Comparison of ENCODE assay signal across 24 cellular contexts in the genomic region with DNA sequence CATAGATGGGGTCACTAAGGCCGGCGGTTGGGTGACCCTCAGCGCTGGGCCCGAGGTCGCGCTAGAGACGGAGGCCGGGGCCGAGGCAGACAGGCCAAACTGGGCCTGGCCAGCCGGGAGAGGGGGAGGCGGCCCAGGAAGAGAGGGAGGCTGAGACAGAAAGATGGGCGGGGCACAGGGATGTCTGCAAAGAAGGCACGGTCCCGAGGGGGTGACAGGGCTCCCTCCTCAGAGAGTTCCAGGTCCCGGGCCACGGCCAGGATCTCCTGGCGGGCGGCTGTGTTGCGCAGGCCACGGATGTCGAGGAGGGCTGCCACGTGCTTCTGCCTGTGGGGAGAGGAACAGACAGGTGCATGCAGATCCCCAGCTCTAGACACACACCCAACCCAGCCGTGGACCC. TPM values are rescaled to one million over a fixed set of nuclear protein-coding genes. Genes with fewer than 3 reads are reported as not detected.
A peak's percentile ranks its signal among the peaks of the same experiment; 100 is the strongest.
DNase-seq lines count a peak whose midpoint lies in the region; ATAC-seq, FAIRE-seq and TF ChIP-seq lines count a peak whose summit lies in the region.
"Had no signal": no experiment of that assay in that cellular context is flagged by ENCODE, and none has a peak within 500 bp of the region (broad histone marks: within the 10 kb centered on the region; RNA-seq: fewer than 3 reads in every experiment).

No MANE protein-coding gene starts in this region.

- H3K4me3 ChIP-seq in left ventricle myocardium inferior (no peak overlapping the region), kidney (ENCODE audit: low read length in 2 of 2) (no peak overlapping the region), gastrocnemius medialis (no peak overlapping the region), uterus (no peak overlapping the region)
- H3K4me3 ChIP-seq: BLaER1 treated with 17β-estradiol and CSF1 and Interleukin-3, amounts not matched to agents 10 nM and 100 nM; GM12878 had no signal

- DNase-seq in left ventricle myocardium inferior (no peak), left cardiac atrium (no peak), kidney (peak; percentile 62), gastrocnemius medialis (no peak), uterus (no peak), T-cell (no peak)
- DNase-seq in activated CD4-positive, CD25-positive, alpha-beta regulatory T cell treated with anti-CD3 and anti-CD28 coated beads, Interleukin-2, amount 50 U/mL, for 72 hours, result no peak
- DNase-seq: Calu3; CD8-positive, alpha-beta T cell; EL; KBM-7; NCI-H1105 treated with DMSO at 0.1 percent for 48 hours; NCI-H1694; NCI-H748 treated with DMSO at 0.1 percent for 48 hours; NK-92 treated with Interleukin-12 subunit alpha and Interleukin-12 subunit beta, amount 100 ng/mL, for 24 hours; SHP77 treated with DMSO at 0.1 percent for 48 hours had no signal

- H3K27me3 Mint-ChIP-seq in T-cell, result peaks cover 33 to 35% of the 10 kb centered on the region in 2 donors

- no peak for TF ChIP-seq CTCF in left ventricle myocardium inferior (IDR thresholded peaks at IDR 0.05; ENCODE audit: borderline replicate concordance)
- TF ChIP-seq CTCF in kidney (IDR thresholded peaks at IDR 0.05; ENCODE audit: borderline replicate concordance, extremely low read depth, insufficient read depth), result no peak
- TF ChIP-seq CTCF in gastrocnemius medialis (IDR thresholded peaks at IDR 0.05 in 4 of 5, conservative IDR thresholded peaks at IDR 0.05 in 1 of 5), result no peak
- no peak for TF ChIP-seq CTCF in uterus (IDR thresholded peaks at IDR 0.05)

- ATAC-seq in left cardiac atrium (no peak), gastrocnemius medialis (no peak), GM19467 (IDR thresholded peaks at IDR 0.05; ENCODE audit: unreplicated experiment) (no peak), T-cell (replicated peaks in 1 of 4) (no peak)
- ATAC-seq: CD8-positive, alpha-beta T cell; GM12878 had no signal

- no peak for FAIRE-seq in kidney (lab: Jason Lieb, UNC)
- FAIRE-seq: GM12878, GM19239, RCC 7860 had no signal

- peaks cover 0 to 5% (median 5%) of the 10 kb centered on the region in 3 donors for H3K4me1 Mint-ChIP-seq in T-cell

- peak overlapping the region; percentile 77 for H3K27ac ChIP-seq in left ventricle myocardium inferior (replicated peaks)
- H3K27ac ChIP-seq in kidney (ENCODE audit: low read depth in 2 of 2, low read length in 2 of 2), result peak overlapping the region; percentile 32 to 63
- peak overlapping the region in 3 of 4 donors; percentile 54 to 64 (median 58) for H3K27ac ChIP-seq in gastrocnemius medialis
- peak overlapping the region; percentile 30 to 55 for H3K27ac ChIP-seq in uterus
- H3K27ac ChIP-seq: BLaER1 treated with 17β-estradiol and CSF1 and Interleukin-3, amounts not matched to agents 10 nM and 100 nM had no signal

- no peaks in the 10 kb centered on the region for H3K9me3 Mint-ChIP-seq in T-cell
- H3K9me3 Mint-ChIP-seq: CD8-positive, alpha-beta T cell had no signal

- H3K9me3 ChIP-seq in left ventricle myocardium inferior (replicated peaks) (no peaks in the 10 kb centered on the region), kidney (ENCODE audit: control insufficient read depth in 1 of 2, low read length in 2 of 2) (no peaks in the 10 kb centered on the region), gastrocnemius medialis (no peaks in the 10 kb centered on the region), uterus (no peaks in the 10 kb centered on the region)
- H3K9me3 ChIP-seq: BLaER1 treated with 17β-estradiol and CSF1 and Interleukin-3, amounts not matched to agents 10 nM and 100 nM had no signal

- H3K36me3 ChIP-seq in left ventricle myocardium inferior (no peaks in the 10 kb centered on the region), kidney (ENCODE audit: control insufficient read depth in 1 of 2, insufficient read depth in 2 of 2, low read length in 2 of 2) (no peaks in the 10 kb centered on the region), gastrocnemius medialis (no peaks in the 10 kb centered on the region), uterus (no peaks in the 10 kb centered on the region)
- H3K36me3 ChIP-seq: BLaER1 treated with 17β-estradiol and CSF1 and Interleukin-3, amounts not matched to agents 10 nM and 100 nM had no signal

- no peaks in the 10 kb centered on the region for H3K36me3 Mint-ChIP-seq in T-cell
- H3K36me3 Mint-ChIP-seq: CD8-positive, alpha-beta T cell had no signal

- H3K27me3 ChIP-seq in left ventricle myocardium inferior (ENCODE audit: low read depth) (peaks cover 72% of the 10 kb centered on the region), gastrocnemius medialis (peaks cover 13 to 30% (median 30%) of the 10 kb centered on the region in 3 donors), uterus (peaks cover 8 to 14% of the 10 kb centered on the region in 2 donors)

- intact Hi-C loops in left ventricle myocardium inferior (cut with micrococcal nuclease) (no loop called here), left cardiac atrium (cut with DNase I) (no loop called here), kidney (cut with DNase I) (no loop called here), gastrocnemius medialis (cut with DNase I; ENCODE audit: low total_unique reads) (no loop called here), uterus (cut with DNase I; ENCODE audit: low total_unique reads) (no loop called here)

- H3K27ac Mint-ChIP-seq in T-cell, result no peak overlapping the region
- H3K27ac Mint-ChIP-seq: CD8-positive, alpha-beta T cell had no signal

- TF ChIP-seq POLR2A in gastrocnemius medialis (IDR thresholded peaks at IDR 0.05) (no peak), uterus (IDR thresholded peaks at IDR 0.05) (no peak)

- H3K4me3 Mint-ChIP-seq in T-cell, result no peak overlapping the region
- H3K4me3 Mint-ChIP-seq: CD8-positive, alpha-beta T cell had no signal

- CTCF ChIA-PET in T-cell (lab: Charles Lee), result no interaction called here

- POLR2A ChIA-PET in T-cell (lab: Charles Lee), result no interaction called here

- no peak overlapping the region for H3K9ac ChIP-seq in kidney (ENCODE audit: low read length in 2 of 2)
- H3K9ac ChIP-seq: BLaER1 treated with 17β-estradiol and CSF1 and Interleukin-3, amounts not matched to agents 10 nM and 100 nM had no signal

- in situ Hi-C loops in gastrocnemius medialis (cut with MboI; ENCODE audit: low sequenced_read_pairs in 4 of 4), result no loop called here

- peaks cover 32% of the 10 kb centered on the region for H3K4me1 ChIP-seq in left ventricle myocardium inferior
- H3K4me1 ChIP-seq in kidney (ENCODE audit: control insufficient read depth in 1 of 2, insufficient read depth in 1 of 2, low read depth in 1 of 2, low read length in 2 of 2), result peaks cover 3 to 20% of the 10 kb centered on the region in 2 donors
- no peaks in the 10 kb centered on the region for H3K4me1 ChIP-seq in gastrocnemius medialis
- H3K4me1 ChIP-seq in uterus, result no peaks in the 10 kb centered on the region

RNA-seq across cellular contexts. Expression of a gene that starts 32.2 kb away (rescaled TPM):
- total RNA-seq in left ventricle myocardium inferior (1.8 TPM), left cardiac atrium (1 to 10 TPM; 1.9 to 2.6 TPM), kidney (19.0 TPM), gastrocnemius medialis (under 1 TPM in 2 of 4 donors, not detected in 2; 0.46 to 0.55 TPM), uterus (1 to 10 TPM; 2.4 to 7.2 (median 6.4) TPM), T-cell (not detected)
- 15.4 TPM for polyA plus RNA-seq in kidney (ENCODE audit: insufficient read depth, low read depth, low replicate concordance)
- total RNA-seq: Calu3; CD8-positive, alpha-beta T cell; GM12878; H4; NCI-H460; OCI-LY7 had no signal
- polyA plus RNA-seq: GM12878 had no signal

RNA-seq across cellular contexts. Expression of a gene that starts 34.4 kb away (rescaled TPM):
- total RNA-seq in left ventricle myocardium inferior (3.5 TPM), left cardiac atrium (1 to 10 TPM; 6.1 to 7.0 TPM), kidney (13.2 TPM), gastrocnemius medialis (10 to 100 TPM in 1 of 4 donors, 1 to 10 TPM in 3; 1.9 to 14.9 (median 5.8) TPM), uterus (10 to 100 TPM in 2 of 4 donors, 1 to 10 TPM in 1, not detected in 1; 4.6 to 16.2 (median 10.2) TPM), T-cell (10 to 100 TPM; 14.9 to 36.2 (median 32.8) TPM)
- polyA plus RNA-seq in kidney (ENCODE audit: insufficient read depth, low read depth, low replicate concordance), result 5.2 TPM

RNA-seq across cellular contexts. Expression of a gene that starts 35.0 kb away (rescaled TPM):
- total RNA-seq in left ventricle myocardium inferior (15.8 TPM), left cardiac atrium (10 to 100 TPM; 13.6 to 14.3 TPM), kidney (37.2 TPM), gastrocnemius medialis (10 to 100 TPM; 18.4 to 29.2 (median 24.8) TPM), uterus (10 to 100 TPM in 3 of 4 donors, 1 to 10 TPM in 1; 4.1 to 25.9 (median 16.5) TPM), T-cell (10 to 100 TPM; 53.9 to 92.4 (median 73.7) TPM)
- polyA plus RNA-seq in kidney (ENCODE audit: insufficient read depth, low read depth, low replicate concordance), result 123 TPM

RNA-seq across cellular contexts. Expression of a gene that starts 38.0 kb away (rescaled TPM):
- total RNA-seq in left ventricle myocardium inferior (26.5 TPM), left cardiac atrium (10 to 100 TPM; 30.2 to 38.8 TPM), kidney (29.7 TPM), gastrocnemius medialis (10 to 100 TPM; 12.2 to 42.5 (median 22.1) TPM), uterus (10 to 100 TPM; 13.5 to 51.5 (median 15.5) TPM), T-cell (10 to 100 TPM; 28.0 to 34.8 (median 29.9) TPM)
- 13.6 TPM for polyA plus RNA-seq in kidney (ENCODE audit: insufficient read depth, low read depth, low replicate concordance)

RNA-seq across cellular contexts. Expression of a gene that starts 52.2 kb away (rescaled TPM):
- 0.05 TPM for total RNA-seq in left ventricle myocardium inferior
- under 1 TPM in 1 of 2 donors, not detected in 1; 0.05 TPM for total RNA-seq in left cardiac atrium
- 0.09 TPM for total RNA-seq in kidney
- not detected for polyA plus RNA-seq in kidney (ENCODE audit: insufficient read depth, low read depth, low replicate concordance)
- total RNA-seq in gastrocnemius medialis, result under 1 TPM in 1 of 4 donors, not detected in 3; 0.16 TPM
- under 1 TPM in 1 of 4 donors, not detected in 3; 0.21 TPM for total RNA-seq in uterus
- total RNA-seq in T-cell, result 1 to 10 TPM in 4 of 5 donors, under 1 TPM in 1; 0.95 to 1.3 (median 1.2) TPM
